Comparison of ENCODE assay signal across 9 cellular contexts in the genomic region with DNA sequence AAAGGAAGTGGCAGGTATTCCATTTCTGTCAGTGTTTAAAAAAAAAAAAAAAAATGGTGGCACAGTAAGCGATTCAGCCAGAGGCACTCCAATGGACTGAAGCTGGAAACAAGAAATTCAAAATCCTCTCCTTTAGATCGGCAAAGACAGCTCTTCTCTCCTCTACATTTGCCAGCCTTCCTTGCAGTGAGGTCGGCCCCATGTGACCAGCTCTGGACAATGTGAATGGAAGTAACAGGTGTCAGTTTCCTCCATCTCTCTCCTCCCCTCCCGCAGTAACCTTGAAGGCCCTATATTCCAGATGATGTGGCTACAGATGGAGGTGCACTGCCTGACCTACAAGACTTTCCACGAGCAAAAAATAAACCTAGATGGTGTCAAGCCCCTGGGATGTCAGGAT. TPM values are rescaled to one million over a fixed set of nuclear protein-coding genes. Genes with fewer than 3 reads are reported as not detected.
A peak's percentile ranks its signal among the peaks of the same experiment; 100 is the strongest.
DNase-seq lines count a peak whose midpoint lies in the region; TF ChIP-seq lines count a peak whose summit lies in the region.
"Had no signal": no experiment of that assay in that cellular context is flagged by ENCODE, and none has a peak within 500 bp of the region (broad histone marks: within the 10 kb centered on the region; RNA-seq: fewer than 3 reads in every experiment).

No MANE protein-coding gene starts in this region.

- peak overlapping the region; percentile 61 for H3K4me2 ChIP-seq in KMS-11

- H3K36me3 Mint-ChIP-seq in nephron progenitor cell (ENCODE audit: low read depth), result no peaks in the 10 kb centered on the region
- no peaks in the 10 kb centered on the region for H3K36me3 Mint-ChIP-seq in activated naive CD8-positive, alpha-beta T cell treated with anti-CD3 and anti-CD28 coated beads for 36 hours

- TF ChIP-seq CTCF in KMS-11 (conservative IDR thresholded peaks at IDR 0.05; ENCODE audit: low read depth, low read length), result no peak
- TF ChIP-seq CTCF in WERI-Rb-1 (IDR thresholded peaks at IDR 0.05; ENCODE audit: low read depth, low read length), result no peak
- TF ChIP-seq CTCF in nephron progenitor cell (IDR thresholded peaks at IDR 0.05), result no peak

- H3K27me3 Mint-ChIP-seq in nephron progenitor cell (ENCODE audit: low read depth, poor library complexity), result peaks cover 26% of the 10 kb centered on the region
- peaks cover 24% of the 10 kb centered on the region for H3K27me3 Mint-ChIP-seq in activated naive CD8-positive, alpha-beta T cell treated with anti-CD3 and anti-CD28 coated beads for 36 hours

- DNase-seq in DMS153 treated with DMSO at 0.1 percent for 48 hours (lab: John Stamatoyannopoulos, UW; ENCODE audit: unreplicated experiment), result peak; percentile 74
- peak; percentile 53 for DNase-seq in WERI-Rb-1
- no peak for DNase-seq in nephron progenitor cell
- DNase-seq in HuH-7.5 (ENCODE audit: low spot score), result no peak
- no peak for DNase-seq in GM03348 (ENCODE audit: low spot score)
- no peak for DNase-seq in activated naive CD8-positive, alpha-beta T cell treated with anti-CD3 and anti-CD28 coated beads for 36 hours
- DNase-seq: activated T-cell treated with anti-CD3 and anti-CD28 coated beads, Interleukin-2, amount 50 U/mL, for 1 hour had no signal

- no peak overlapping the region for H3K27ac Mint-ChIP-seq in nephron progenitor cell
- H3K27ac Mint-ChIP-seq in activated naive CD8-positive, alpha-beta T cell treated with anti-CD3 and anti-CD28 coated beads for 36 hours, result no peak overlapping the region

- no peaks in the 10 kb centered on the region for H3K79me2 ChIP-seq in KMS-11 (ENCODE audit: insufficient read depth, low read depth)

- H3K36me3 ChIP-seq in KMS-11 (ENCODE audit: insufficient read depth) (no peaks in the 10 kb centered on the region), WERI-Rb-1 (no peaks in the 10 kb centered on the region), mucosa of rectum (ENCODE audit: control insufficient read depth in 2 of 2, insufficient read depth in 2 of 2, low read length in 2 of 2) (no peaks in the 10 kb centered on the region)

- H3K9me3 ChIP-seq in WERI-Rb-1 (ENCODE audit: severe bottlenecking) (no peaks in the 10 kb centered on the region), mucosa of rectum (ENCODE audit: control insufficient read depth in 2 of 2, low read length in 2 of 2) (no peaks in the 10 kb centered on the region)

- no peaks in the 10 kb centered on the region for H4K20me1 ChIP-seq in KMS-11 (ENCODE audit: insufficient read depth)

- 0 out of 2 replicates have a peak overlapping the region, but pooled peaks have one; percentile 37 for H2AFZ ChIP-seq in KMS-11 (ENCODE audit: low read depth)

- H3K4me3 ChIP-seq in KMS-11 (IDR thresholded peaks at IDR 0.05; ENCODE audit: insufficient read depth, low read depth, low read length) (no peak overlapping the region), WERI-Rb-1 (ENCODE audit: low read depth, low read length) (no peak overlapping the region), mucosa of rectum (ENCODE audit: low read length in 2 of 2) (no peak overlapping the region)

- H3K4me1 Mint-ChIP-seq in nephron progenitor cell, result peaks cover 75% of the 10 kb centered on the region
- peaks cover 21% of the 10 kb centered on the region for H3K4me1 Mint-ChIP-seq in activated naive CD8-positive, alpha-beta T cell treated with anti-CD3 and anti-CD28 coated beads for 36 hours

- H3K9ac ChIP-seq in KMS-11, result no peak overlapping the region
- peak overlapping the region in 1 of 2 donors; percentile 12 for H3K9ac ChIP-seq in mucosa of rectum (ENCODE audit: low read depth in 1 of 2, low read length in 2 of 2)

- H3K4me3 Mint-ChIP-seq in nephron progenitor cell, result no peak overlapping the region
- H3K4me3 Mint-ChIP-seq in activated naive CD8-positive, alpha-beta T cell treated with anti-CD3 and anti-CD28 coated beads for 36 hours, result no peak overlapping the region

- 0 out of 2 replicates have a peak overlapping the region, but pooled peaks have one; percentile 24 for H3K27ac ChIP-seq in KMS-11
- H3K27ac ChIP-seq in WERI-Rb-1, result no peak overlapping the region; the same call in 1 of the 2 replicates
- peak overlapping the region; percentile 59 to 70 for H3K27ac ChIP-seq in mucosa of rectum (ENCODE audit: low read depth in 2 of 2, low read length in 2 of 2)

- H3K27me3 ChIP-seq in KMS-11 (ENCODE audit: insufficient read depth, low read depth), result peaks cover 20% of the 10 kb centered on the region; the same call in 1 of the 2 replicates
- H3K27me3 ChIP-seq in WERI-Rb-1 (ENCODE audit: insufficient read depth, low read depth, severe bottlenecking), result no peaks in the 10 kb centered on the region
- no peaks in the 10 kb centered on the region for H3K27me3 ChIP-seq in mucosa of rectum (ENCODE audit: control insufficient read depth in 2 of 2, insufficient read depth in 2 of 2, low read length in 2 of 2)

- no peaks in the 10 kb centered on the region for H3K9me3 Mint-ChIP-seq in nephron progenitor cell
- H3K9me3 Mint-ChIP-seq in activated naive CD8-positive, alpha-beta T cell treated with anti-CD3 and anti-CD28 coated beads for 36 hours, result no peaks in the 10 kb centered on the region

- H3K4me1 ChIP-seq in KMS-11 (ENCODE audit: low read depth, poor library complexity, severe bottlenecking) (peaks cover 46% of the 10 kb centered on the region), mucosa of rectum (ENCODE audit: control insufficient read depth in 2 of 2, insufficient read depth in 2 of 2, low read length in 2 of 2) (peaks cover 28 to 48% of the 10 kb centered on the region in 2 donors)

RNA-seq across cellular contexts. Expression of a gene that starts 15.0 kb away (rescaled TPM):
- total RNA-seq in activated naive CD8-positive, alpha-beta T cell treated with anti-CD3 and anti-CD28 coated beads for 36 hours, result under 1 TPM; 0.14 to 0.18 TPM

RNA-seq across cellular contexts. Expression of a gene that starts 47.8 kb away (rescaled TPM):
- total RNA-seq in activated naive CD8-positive, alpha-beta T cell treated with anti-CD3 and anti-CD28 coated beads for 36 hours, result 10 to 100 TPM; 22.8 to 23.0 TPM

Comparison
In these comparisons a context has a peak if more than half of its experiments do, and no peak if none do; other contexts are left out.
1. DNase-seq: peak in DMS153 treated with DMSO at 0.1 percent for 48 hours (single experiment) and WERI-Rb-1 (single experiment); none in nephron progenitor cell (single experiment), HuH-7.5 (single experiment), GM03348 (single experiment) and activated naive CD8-positive, alpha-beta T cell treated with anti-CD3 and anti-CD28 coated beads for 36 hours (single experiment).